In the genomic region with DNA sequence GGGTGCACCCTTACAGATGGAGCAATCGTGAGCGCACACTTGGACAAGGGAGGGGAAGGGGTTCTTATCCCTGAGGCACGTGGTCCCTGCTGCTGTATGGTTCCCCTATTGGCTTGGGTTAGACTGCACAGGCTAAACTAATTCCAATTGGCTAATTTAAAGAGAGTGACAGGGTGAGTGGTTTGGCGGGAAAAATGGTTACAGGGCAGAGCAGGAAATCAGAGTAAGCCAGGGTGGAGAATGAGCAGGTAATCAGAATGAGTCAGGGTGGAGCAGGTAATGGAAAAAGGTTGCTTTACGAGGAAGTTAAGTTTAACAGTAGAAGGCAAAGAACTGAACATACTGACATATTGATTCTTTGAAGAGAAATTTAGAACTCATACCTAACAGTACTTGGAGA, we compare ENCODE assay signal across 10 cellular contexts. TPM values are rescaled to one million over a fixed set of nuclear protein-coding genes. Genes with fewer than 3 reads are reported as not detected.
DNase-seq lines count a peak whose midpoint lies in the region; ATAC-seq, FAIRE-seq and TF ChIP-seq lines count a peak whose summit lies in the region.
"Not testable (repeated sequence)": the region's sequence is repeated elsewhere in the genome, so short reads cannot be mapped to it uniquely, and the experiment has no call there.
"Had no signal": no experiment of that assay in that cellular context is flagged by ENCODE, and none has a peak within 500 bp of the region (broad histone marks: within the 10 kb centered on the region; RNA-seq: fewer than 3 reads in every experiment).

No MANE protein-coding gene starts in this region.

- POLR2A ChIA-PET in HCT116 (lab: Charles Lee); HEK293T (lab: Yijun Ruan, JAX); PC-9 (lab: Charles Lee; ENCODE audit: unreplicated experiment); K562 (lab: Yijun Ruan, JAX); H1 (lab: Charles Lee; ENCODE audit: partially characterized antibody): not testable (repeated sequence)

- H3K23ac ChIP-seq in H1 (ENCODE audit: insufficient read length), result not testable (repeated sequence)

- intact Hi-C loops in HCT116 (cut with micrococcal nuclease); PC-9 (cut with micrococcal nuclease; ENCODE audit: unreplicated experiment); K562 (cut with micrococcal nuclease): not testable (repeated sequence)

- H2BK15ac ChIP-seq in H1 (ENCODE audit: low read length), result not testable (repeated sequence)

- DNase-seq in HCT116 (ENCODE audit: low read depth, low spot score); HEK293T (ENCODE audit: extremely low spot score); PC-9; K562 (ENCODE audit: extremely low read depth in 1 of 4, low spot score in 3 of 4); H1 (ENCODE audit: low read depth in 1 of 2, low spot score in 2 of 2): not testable (repeated sequence)
- peak; percentile 51 for DNase-seq in epithelial cell of esophagus (ENCODE audit: low read depth)

- TF ChIP-seq EP300 in K562 (IDR thresholded peaks at IDR 0.05; ENCODE audit: low read length); H1 (IDR thresholded peaks at IDR 0.05; ENCODE audit: borderline replicate concordance in 1 of 2, low read depth in 2 of 2, low read length in 2 of 2): not testable (repeated sequence)

- not testable (repeated sequence) for TF ChIP-seq POLR2A in HCT116 (IDR thresholded peaks at IDR 0.05; ENCODE audit: borderline replicate concordance, extremely low read depth, insufficient read depth, insufficient read length); K562 (conservative IDR thresholded peaks at IDR 0.05); H1 (IDR thresholded peaks at IDR 0.05; ENCODE audit: control extremely low read depth in 1 of 2, low read depth in 2 of 2, low read length in 2 of 2)

- 2% methylated on average over 5 of the region's 5 CpGs for WGBS in K562 (ENCODE audit: insufficient coverage, low coverage, missing lambda C conversion rate)
- WGBS in H1 (ENCODE audit: extremely low coverage in 1 of 2, insufficient coverage in 1 of 2, insufficient read length in 1 of 2, insufficient replicate concordance in 2 of 2, low coverage in 1 of 2, low lambda C conversion rate in 2 of 2, missing lambda C conversion rate in 1 of 2), 2 experiments, result 92% methylated on average over 5 of the region's 5 CpGs; no CpG with 5 or more reads in 1 of the 2 experiments

- H3K56ac ChIP-seq in H1 (replicated peaks; ENCODE audit: insufficient read length, low read depth, low read length), result not testable (repeated sequence)

- not testable (repeated sequence) for TF ChIP-seq CTCF in HCT116 (IDR thresholded peaks at IDR 0.05 in 2 of 3, conservative IDR thresholded peaks at IDR 0.05 in 1 of 3; ENCODE audit: borderline replicate concordance in 1 of 3, insufficient read depth in 1 of 3, low read depth in 2 of 3, low read length in 2 of 3); PC-9 (conservative IDR thresholded peaks at IDR 0.05); K562 (IDR thresholded peaks at IDR 0.05 in 2 of 3, conservative IDR thresholded peaks at IDR 0.05 in 1 of 3; ENCODE audit: insufficient read depth in 2 of 3, low read depth in 1 of 3, low read length in 3 of 3); H1 (IDR thresholded peaks at IDR 0.05; ENCODE audit: control extremely low read depth in 1 of 3, insufficient read depth in 1 of 3, low read depth in 1 of 3, low read length in 3 of 3); epithelial cell of esophagus (IDR thresholded peaks at IDR 0.05; ENCODE audit: insufficient read depth, low read depth, low read length, missing control alignments)

- not testable (repeated sequence) for H3K14ac ChIP-seq in H1 (ENCODE audit: insufficient read length)

- H3K4me3 ChIP-seq in HCT116 (replicated peaks in 1 of 2; ENCODE audit: low read depth in 1 of 2, low read length in 2 of 2); PC-9; K562; H1 (ENCODE audit: extremely low read depth in 1 of 4, insufficient read depth in 2 of 4, low read depth in 3 of 4, low read length in 4 of 4); epithelial cell of esophagus (ENCODE audit: low read length): not testable (repeated sequence)

- not testable (repeated sequence) for H2BK5ac ChIP-seq in H1 (ENCODE audit: low read depth, low read length)

- H4K5ac ChIP-seq in H1 (ENCODE audit: insufficient read length, low read depth, low read length), result not testable (repeated sequence)

- H2BK20ac ChIP-seq in H1 (ENCODE audit: low read length), result not testable (repeated sequence)

- H2AK5ac ChIP-seq in H1 (ENCODE audit: low read depth, low read length), result not testable (repeated sequence)

- not testable (repeated sequence) for H3K9me2 ChIP-seq in HCT116 (ENCODE audit: insufficient read depth); PC-9 (ENCODE audit: insufficient read depth)

- not testable (repeated sequence) for H4K8ac ChIP-seq in H1 (ENCODE audit: extremely low read depth, insufficient read depth, low read length)

- not testable (repeated sequence) for H2BK12ac ChIP-seq in H1 (ENCODE audit: low read depth, low read length)

- not testable (repeated sequence) for H3K27me3 ChIP-seq in HCT116 (ENCODE audit: insufficient read depth, low read length); PC-9 (ENCODE audit: insufficient read depth, low read depth); K562 (ENCODE audit: control insufficient read depth in 2 of 2, insufficient read depth in 2 of 2, low read length in 2 of 2); H1 (replicated peaks in 1 of 4; ENCODE audit: control insufficient read depth in 3 of 4, extremely low read depth in 1 of 4, insufficient read depth in 3 of 4, low read length in 3 of 4)

- not testable (repeated sequence) for H2BK120ac ChIP-seq in H1 (replicated peaks; ENCODE audit: low read depth, low read length)

- not testable (repeated sequence) for H3K27ac ChIP-seq in HCT116 (ENCODE audit: low read depth, low read length); PC-9; K562 (ENCODE audit: extremely low read depth, low read depth, low read length); H1 (ENCODE audit: low read depth, low read length)

- H3K9me3 ChIP-seq in HCT116 (ENCODE audit: control insufficient read depth in 1 of 2, insufficient read depth in 1 of 2, low read depth in 1 of 2, low read length in 2 of 2); PC-9 (ENCODE audit: insufficient read depth, low read depth); K562 (replicated peaks; ENCODE audit: control insufficient read depth, insufficient read depth, low read depth, low read length); H1 (ENCODE audit: insufficient read depth in 2 of 2, low read depth in 1 of 2, low read length in 1 of 2): not testable (repeated sequence)

- H3K4me1 ChIP-seq in HCT116 (ENCODE audit: control insufficient read depth in 1 of 2, insufficient read depth in 2 of 2, low read length in 2 of 2); PC-9 (replicated peaks; ENCODE audit: insufficient read depth); K562 (replicated peaks in 1 of 2; ENCODE audit: control insufficient read depth in 2 of 2, insufficient read depth in 2 of 2, low read length in 2 of 2); H1 (replicated peaks in 1 of 4; ENCODE audit: control insufficient read depth in 3 of 4, insufficient read depth in 4 of 4, low read length in 3 of 4): not testable (repeated sequence)

- not testable (repeated sequence) for FAIRE-seq in K562 (lab: Jason Lieb, UNC); H1 (lab: Jason Lieb, UNC)

- in situ Hi-C loops in K562 (cut with MboI), result not testable (repeated sequence)

- not testable (repeated sequence) for H3K79me2 ChIP-seq in HCT116 (ENCODE audit: insufficient read depth, low read length); PC-9 (ENCODE audit: low read depth); K562 (ENCODE audit: control insufficient read depth, insufficient read depth, low read length); H1 (ENCODE audit: control insufficient read depth in 1 of 2, insufficient read depth in 2 of 2, low read length in 2 of 2)

- H3K79me1 ChIP-seq in H1 (ENCODE audit: low read depth, low read length), result not testable (repeated sequence)

- H4K20me1 ChIP-seq in HCT116 (ENCODE audit: insufficient read depth); PC-9 (ENCODE audit: insufficient read depth); K562 (replicated peaks; ENCODE audit: control insufficient read depth, insufficient read depth, low read length); H1 (replicated peaks in 1 of 2; ENCODE audit: control insufficient read depth in 1 of 2, insufficient read depth in 2 of 2, low read length in 2 of 2): not testable (repeated sequence)

- ATAC-seq in HCT116, K562: not testable (repeated sequence)

- H3K4ac ChIP-seq in H1 (replicated peaks; ENCODE audit: insufficient read length, low read depth, low read length), result not testable (repeated sequence)

- H3K18ac ChIP-seq in H1 (ENCODE audit: extremely low read depth, low read length), result not testable (repeated sequence)

- not testable (repeated sequence) for TF ChIP-seq RAD21 in HCT116 (IDR thresholded peaks at IDR 0.05; ENCODE audit: low read depth); K562 (CRISPR knock-in tag; conservative IDR thresholded peaks at IDR 0.05 in 1 of 2, IDR thresholded peaks at IDR 0.05 in 1 of 2); H1 (IDR thresholded peaks at IDR 0.05 in 1 of 2, conservative IDR thresholded peaks at IDR 0.05 in 1 of 2; ENCODE audit: low read depth in 2 of 2, low read length in 2 of 2)

- not testable (repeated sequence) for H2AFZ ChIP-seq in HCT116 (ENCODE audit: low read depth, low read length, poor library complexity, severe bottlenecking); K562 (ENCODE audit: low read depth, low read length); H1 (ENCODE audit: low read length)
- H2AFZ ChIP-seq in PC-9, result 0 out of 2 replicates have a peak overlapping the region, but pooled peaks have one; percentile 19

- not testable (repeated sequence) for H3K9ac ChIP-seq in HCT116 (ENCODE audit: low read length); K562 (ENCODE audit: insufficient read depth in 1 of 2, low read depth in 2 of 2, low read length in 2 of 2); H1 (replicated peaks in 1 of 4; ENCODE audit: extremely low read depth in 1 of 4, low read depth in 3 of 4, low read length in 3 of 4)

- CTCF ChIA-PET in HCT116 (lab: Charles Lee); HEK293T (lab: Yijun Ruan, JAX); PC-9 (lab: Charles Lee); K562 (lab: Yijun Ruan, JAX; ENCODE audit: low intra/inter-chr PET ratio): not testable (repeated sequence)
- CTCF ChIA-PET in H1 (lab: Charles Lee; ENCODE audit: partially characterized antibody), result interaction anchor here (1.0 kb wide), 1 partner anchor 9 kb away, joined by 3 read pairs; no protein-coding TSS in a partner anchor

- not testable (repeated sequence) for H4K91ac ChIP-seq in H1 (replicated peaks; ENCODE audit: insufficient read length, low read length)

- not testable (repeated sequence) for H3K36me3 ChIP-seq in HCT116 (ENCODE audit: control insufficient read depth in 1 of 2, insufficient read depth in 2 of 2, low read length in 2 of 2); PC-9 (ENCODE audit: low read depth); K562 (ENCODE audit: control insufficient read depth, insufficient read depth, low read length); H1 (ENCODE audit: control insufficient read depth in 2 of 4, insufficient read depth in 4 of 4, low read length in 3 of 4)

- H3F3A ChIP-seq in PC-9 (ENCODE audit: insufficient read depth, low read depth), result not testable (repeated sequence)

- not testable (repeated sequence) for BruUV-seq in HCT116 (replicated peaks; lab: Mats Ljungman, UMichigan); PC-9 (replicated peaks; lab: Mats Ljungman, UMichigan); K562 (replicated peaks; lab: Mats Ljungman, UMichigan)

- H3K4me2 ChIP-seq in HCT116 (ENCODE audit: low read length); PC-9; K562 (ENCODE audit: insufficient read depth, low read length); H1 (ENCODE audit: insufficient read depth in 1 of 2, low read depth in 2 of 2, low read length in 2 of 2): not testable (repeated sequence)

- RAD21 ChIA-PET in HCT116 (lab: Charles Lee; ENCODE audit: low non-redundant PET in 1 of 2, low total read pairs in 2 of 2, uncharacterized antibody in 2 of 2, unreplicated experiment in 2 of 2), result not testable (repeated sequence)

- H3K9me1 ChIP-seq in K562 (ENCODE audit: control insufficient read depth, insufficient read depth, low read length), result not testable (repeated sequence)

- not testable (repeated sequence) for H3K23me2 ChIP-seq in H1 (ENCODE audit: low read depth, low read length)

RNA-seq across cellular contexts. Expression of a gene that starts 49.8 kb away (rescaled TPM):
- 10.6 TPM for total RNA-seq in HCT116 (2021; ENCODE audit: unreplicated experiment)
- 2.1 and 3.6 TPM in 2 replicates for polyA plus RNA-seq in HCT116 (2012)
- total RNA-seq in PC-9 (2021), result 5.4 and 6.6 TPM in 2 replicates
- total RNA-seq in K562 (2011; cell fraction: chromatin; rRNA removed; ENCODE audit: low replicate concordance), result not detected in 2 replicates
- total RNA-seq in K562 (2011; cell fraction: nucleolus; rRNA removed), result not detected in 2 replicates
- not detected in 2 replicates for total RNA-seq in K562 (2011; cell fraction: nucleoplasm; rRNA removed)
- total RNA-seq in K562 (2014; rRNA removed), result not detected in 2 replicates
- not detected in 2 replicates for total RNA-seq in K562 (2014; rRNA removed; fragmentation: Illumina TruSeq; extraction: Trizol)
- not detected in 2 replicates for total RNA-seq in K562 (2015; rRNA removed; fragmentation: Illumina TruSeq; extraction: Trizol)
- total RNA-seq in K562 (2021), result not detected in 2 replicates
- polyA plus RNA-seq in K562 (2011; rRNA removed), result not detected in 2 replicates
- polyA plus RNA-seq in K562 (2011; cell fraction: cytosol; rRNA removed), result not detected in 2 replicates
- polyA plus RNA-seq in K562 (2011; cell fraction: nucleus; rRNA removed), result not detected in 2 replicates
- 0.03 and 0.08 TPM in 2 replicates for polyA plus RNA-seq in K562 (2012)
- polyA plus RNA-seq in K562 (2014; fragmentation: Illumina TruSeq; extraction: Trizol), result not detected in 2 replicates
- under 1 TPM in 1 of 2 experiments, not detected in 1; 0.14 TPM for polyA plus RNA-seq in K562 (2014; fragmentation: Nextera tagmentation; extraction: Ambion mirVana)
- polyA plus RNA-seq in K562 (2014; rRNA removed), result not detected in 2 replicates
- not detected in 2 replicates for polyA minus RNA-seq in K562 (2011; rRNA and poly(A)+ RNA removed)
- polyA minus RNA-seq in K562 (2011; cell fraction: cytosol; rRNA and poly(A)+ RNA removed), result not detected in 2 replicates
- polyA minus RNA-seq in K562 (2011; cell fraction: nucleus; rRNA and poly(A)+ RNA removed), result not detected in 2 replicates
- 6.1 and 7.6 TPM in 2 replicates for total RNA-seq in H1 (2021; fragmentation: NEBNext Ultra II Directional; extraction: Animal tissue kit (Norgen Biotek cat#: 25700))
- polyA plus RNA-seq in H1 (2011; rRNA removed), result 2.6 and 3.3 TPM in 2 replicates
- 4.4 TPM for polyA plus RNA-seq in H1 (2011; cell fraction: cytosol; rRNA removed)
- 4.8 TPM for polyA plus RNA-seq in H1 (2011; cell fraction: nucleus; rRNA removed)
- 3.2 to 6.0 TPM (median 4.5 TPM) in 4 replicates for polyA plus RNA-seq in H1 (2012, experiment 1 of 2)
- 0.77 TPM for polyA plus RNA-seq in H1 (2012, experiment 2 of 2)
- 4.7 TPM for polyA plus RNA-seq in H1 (2013, experiment 1 of 2)
- polyA plus RNA-seq in H1 (2013, experiment 2 of 2), result 4.1 TPM
- 3.9 and 5.4 TPM in 2 replicates for polyA minus RNA-seq in H1 (2011; rRNA and poly(A)+ RNA removed)
- polyA minus RNA-seq in H1 (2011; cell fraction: cytosol; rRNA and poly(A)+ RNA removed), result 9.9 TPM
- polyA minus RNA-seq in H1 (2011; cell fraction: nucleus; rRNA and poly(A)+ RNA removed), result 10.3 TPM
- total RNA-seq: B cell; CD8-positive, alpha-beta T cell had no signal
- polyA plus RNA-seq: BJ; CD8-positive, alpha-beta memory T cell had no signal
